ENCODE assay signal across 19 cellular contexts in the genomic region with DNA sequence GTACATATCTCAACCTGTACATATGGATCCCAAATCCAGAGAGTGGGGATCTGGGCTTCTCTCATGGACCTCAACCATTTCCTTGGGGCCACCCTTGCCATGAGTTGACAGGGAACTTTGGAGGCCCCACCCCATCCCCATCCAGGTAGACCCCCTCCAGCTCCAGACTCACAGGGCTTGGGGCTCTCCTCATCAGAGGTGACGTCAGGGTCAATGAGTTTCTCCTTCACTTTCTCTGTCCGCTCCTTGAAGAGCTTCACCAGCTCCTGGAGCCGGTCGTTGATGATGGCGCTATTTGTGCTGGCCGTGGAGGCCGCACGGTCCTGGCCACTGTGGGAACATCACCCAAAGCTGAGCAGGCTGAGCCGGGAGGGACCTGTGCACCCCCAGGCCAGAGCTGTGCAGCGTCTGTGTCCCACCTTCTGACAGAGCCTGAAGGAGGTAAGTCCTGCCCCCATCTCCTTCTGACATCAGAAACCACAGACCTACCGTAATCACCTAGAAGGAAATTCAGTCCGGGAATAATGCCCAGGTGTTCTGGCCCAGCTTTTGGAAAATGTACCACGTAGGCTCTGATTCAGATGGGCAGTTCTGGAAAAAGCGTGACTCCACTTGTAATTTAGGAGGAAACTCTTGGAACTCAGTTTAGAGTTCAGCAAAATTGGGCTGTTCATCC. TPM values are rescaled to one million over a fixed set of nuclear protein-coding genes. Genes with fewer than 3 reads are reported as not detected.
A peak's percentile ranks its signal among the peaks of the same experiment; 100 is the strongest.
DNase-seq lines count a peak whose midpoint lies in the region; ATAC-seq, FAIRE-seq and TF ChIP-seq lines count a peak whose summit lies in the region.
"Had no signal": no experiment of that assay in that cellular context is flagged by ENCODE, and none has a peak within 500 bp of the region (broad histone marks: within the 10 kb centered on the region; RNA-seq: fewer than 3 reads in every experiment).

No MANE protein-coding gene starts in this region.

- no peak overlapping the region for H2AFZ ChIP-seq in hepatocyte

- no peaks in the 10 kb centered on the region for H3K9me2 ChIP-seq in hepatocyte (replicated peaks; ENCODE audit: insufficient read depth)

- H4K20me1 ChIP-seq in hepatocyte (ENCODE audit: insufficient read depth, poor library complexity, severe bottlenecking): no peaks in the 10 kb centered on the region

- no peak overlapping the region for H3K4me2 ChIP-seq in hepatocyte
- H3K4me2 ChIP-seq: A549 had no signal

- FAIRE-seq in bronchial epithelial cell (lab: Jason Lieb, UNC): no peak
- FAIRE-seq: A549, G401.6, GM12892 had no signal

- H3K79me2 ChIP-seq in hepatocyte: no peaks in the 10 kb centered on the region

- TF ChIP-seq CTCF in RWPE2 (IDR thresholded peaks at IDR 0.05; ENCODE audit: poor library complexity, severe bottlenecking) (no peak), bronchial epithelial cell (IDR thresholded peaks at IDR 0.05; ENCODE audit: insufficient read depth, low read length, severe bottlenecking) (no peak), hepatocyte (IDR thresholded peaks at IDR 0.05; ENCODE audit: poor library complexity) (no peak), omental fat pad (IDR thresholded peaks at IDR 0.05) (no peak)

- DNase-seq in RWPE2 (ENCODE audit: low spot score): no peak
- peak; percentile 94 for DNase-seq in bronchial epithelial cell (ENCODE audit: low read depth)
- DNase-seq in hepatocyte (ENCODE audit: low spot score): no peak
- no peak for DNase-seq in omental fat pad (ENCODE audit: low spot score)
- no peak for DNase-seq in ureter (ENCODE audit: low spot score)
- DNase-seq in stimulated activated CD4-positive, alpha-beta T cell treated with anti-CD3 and anti-CD28 coated beads, Interleukin-1b, Interleukin-23, amount 100 ng/mL, for 48 hours: no peak
- DNase-seq: BE2C; CD4-positive, alpha-beta memory T cell; DMS79 treated with DMSO at 0.1 percent for 48 hours; EL; GOT3; H9 had no signal

- no peak overlapping the region for H3K4me3 ChIP-seq in RWPE2 (ENCODE audit: severe bottlenecking)
- H3K4me3 ChIP-seq in bronchial epithelial cell (ENCODE audit: low read depth, low read length): no peak overlapping the region
- no peak overlapping the region for H3K4me3 ChIP-seq in hepatocyte
- H3K4me3 ChIP-seq: A549 had no signal

- H3K36me3 ChIP-seq in RWPE2 (ENCODE audit: low read depth) (no peaks in the 10 kb centered on the region), bronchial epithelial cell (ENCODE audit: control insufficient read depth, insufficient read depth, low read length) (no peaks in the 10 kb centered on the region), hepatocyte (replicated peaks; ENCODE audit: insufficient read depth, low read depth) (no peaks in the 10 kb centered on the region)
- H3K36me3 ChIP-seq: BE2C had no signal

- H3K9me3 ChIP-seq in RWPE2 (ENCODE audit: severe bottlenecking) (no peaks in the 10 kb centered on the region), hepatocyte (ENCODE audit: low read depth) (no peaks in the 10 kb centered on the region)
- H3K9me3 ChIP-seq: A549, BE2C had no signal

- 85% methylated on average over 14 of the region's 14 CpGs for WGBS in hepatocyte (ENCODE audit: low lambda C conversion rate, missing lambda C conversion rate)

- H3K4me1 ChIP-seq in RWPE2 (ENCODE audit: insufficient read depth, poor library complexity, severe bottlenecking) (peaks cover 16% of the 10 kb centered on the region), hepatocyte (ENCODE audit: insufficient read depth) (no peaks in the 10 kb centered on the region)
- H3K4me1 ChIP-seq: BE2C had no signal

- H3K27ac ChIP-seq in RWPE2 (ENCODE audit: poor library complexity, severe bottlenecking) (peak overlapping the region; percentile 36), hepatocyte (peak overlapping the region; percentile 27)
- H3K27ac ChIP-seq: A549, C4-2B had no signal

- H3K27me3 ChIP-seq in RWPE2 (ENCODE audit: insufficient read depth, poor library complexity, severe bottlenecking) (no peaks in the 10 kb centered on the region), bronchial epithelial cell (ENCODE audit: control insufficient read depth, insufficient read depth, low read length) (no peaks in the 10 kb centered on the region), hepatocyte (no peaks in the 10 kb centered on the region)
- H3K27me3 ChIP-seq: BE2C had no signal

- peak; percentile 45 for ATAC-seq in RWPE2 (ENCODE audit: low read depth)
- peak; percentile 37 for ATAC-seq in omental fat pad (ENCODE audit: low FRiP score)
- ATAC-seq in GM21529 (IDR thresholded peaks at IDR 0.05; ENCODE audit: unreplicated experiment): no peak
- ATAC-seq in HG03521 (IDR thresholded peaks at IDR 0.05; ENCODE audit: unreplicated experiment): no peak
- ATAC-seq: A549 had no signal

RNA-seq across cellular contexts. Expression of gene CNGB1, which starts 50.6 kb away (rescaled TPM):
- total RNA-seq in bronchial epithelial cell: under 0.01 and 0.26 TPM in 2 replicates
- total RNA-seq in hepatocyte: not detected in 2 replicates
- polyA plus RNA-seq in hepatocyte: not detected in 2 replicates
- not detected for total RNA-seq in omental fat pad
- 1.5 TPM for total RNA-seq in ureter
- total RNA-seq: CD4-positive, alpha-beta memory T cell; H9 had no signal
- polyA plus RNA-seq: AG04450; CD4-positive, alpha-beta memory T cell had no signal

Comparison
In these comparisons a context has a peak if more than half of its experiments do, and no peak if none do; other contexts are left out.
1. ATAC-seq: peak in RWPE2 (single experiment) and omental fat pad (single experiment); none in GM21529 (single experiment) and HG03521 (single experiment).